In genomic region chr6:167833396-167833763, GRCh38 we compare ENCODE assay signal across 10 cellular contexts. TPM values are rescaled to one million over a fixed set of nuclear protein-coding genes. Genes with fewer than 3 reads are reported as not detected.
A peak's percentile ranks its signal among the peaks of the same experiment; 100 is the strongest.
DNase-seq lines count a peak whose midpoint lies in the region; ATAC-seq, FAIRE-seq and TF ChIP-seq lines count a peak whose summit lies in the region.
"Had no signal": no experiment of that assay in that cellular context is flagged by ENCODE, and none has a peak within 500 bp of the region (broad histone marks: within the 10 kb centered on the region; RNA-seq: fewer than 3 reads in every experiment).

No MANE protein-coding gene starts in this region.

- no peaks in the 10 kb centered on the region for H3K36me3 Mint-ChIP-seq in CD4-positive, alpha-beta memory T cell
- peaks cover 2% of the 10 kb centered on the region for H3K36me3 Mint-ChIP-seq in osteocyte (ENCODE audit: unreplicated experiment)

- peak overlapping the region; percentile 13 to 63 for H3K9ac ChIP-seq in kidney (ENCODE audit: low read length in 2 of 2)

- no peaks in the 10 kb centered on the region for H3K27me3 ChIP-seq in CD4-positive, alpha-beta memory T cell (ENCODE audit: insufficient read depth, low read length)
- no peaks in the 10 kb centered on the region for H3K27me3 ChIP-seq in PC-9 (ENCODE audit: insufficient read depth, low read depth)

- no peak for FAIRE-seq in kidney (lab: Jason Lieb, UNC)

- no TSS peak for BruUV-seq in PC-9 (replicated peaks; lab: Mats Ljungman, UMichigan)

- peak overlapping the region in 6 of 8 donors; percentile 1 to 67 (median 21) for H3K4me3 Mint-ChIP-seq in CD4-positive, alpha-beta memory T cell
- no peak overlapping the region for H3K4me3 Mint-ChIP-seq in osteocyte (ENCODE audit: unreplicated experiment)

- peaks cover 100% of the 10 kb centered on the region for H3K79me2 ChIP-seq in PC-9 (ENCODE audit: low read depth)

- H3K27ac Mint-ChIP-seq in CD4-positive, alpha-beta memory T cell = peak overlapping the region in 2 of 7 donors; percentile 1 to 4
- H3K27ac Mint-ChIP-seq in osteocyte (ENCODE audit: unreplicated experiment) = no peak overlapping the region

- no peak for DNase-seq in CD4-positive, alpha-beta memory T cell
- DNase-seq in PC-9 (no peak), kidney (no peak), GOT3 (lab: John Stamatoyannopoulos, UW) (no peak), osteocyte (ENCODE audit: extremely low spot score, unreplicated experiment) (no peak)
- DNase-seq in activated CD4-positive, CD25-positive, alpha-beta regulatory T cell treated with anti-CD3 and anti-CD28 coated beads, Interleukin-2, amount 50 U/mL, for 72 hours = no peak
- DNase-seq: KG1, retina had no signal

- POLR2A ChIA-PET in CD4-positive, alpha-beta memory T cell (lab: Charles Lee; ENCODE audit: partially characterized antibody) = no interaction called here
- POLR2A ChIA-PET in PC-9 (lab: Charles Lee; ENCODE audit: unreplicated experiment) = no interaction called here

- H3K27me3 Mint-ChIP-seq in CD4-positive, alpha-beta memory T cell = peaks cover 3 to 15% of the 10 kb centered on the region in 2 donors
- H3K27me3 Mint-ChIP-seq in osteocyte (ENCODE audit: unreplicated experiment) = no peaks in the 10 kb centered on the region

- peaks cover 12% of the 10 kb centered on the region for H3K4me1 ChIP-seq in CD4-positive, alpha-beta memory T cell (ENCODE audit: insufficient read depth, low read length)
- peaks cover 51% of the 10 kb centered on the region for H3K4me1 ChIP-seq in PC-9 (replicated peaks; ENCODE audit: insufficient read depth)
- H3K4me1 ChIP-seq in kidney (ENCODE audit: control insufficient read depth in 1 of 2, insufficient read depth in 1 of 2, low read depth in 1 of 2, low read length in 2 of 2) = peaks cover 10 to 21% of the 10 kb centered on the region in 2 donors

- H3K4me1 Mint-ChIP-seq in CD4-positive, alpha-beta memory T cell = peaks cover 8 to 15% (median 12%) of the 10 kb centered on the region in 4 donors
- H3K4me1 Mint-ChIP-seq in osteocyte (ENCODE audit: unreplicated experiment) = peaks cover 44% of the 10 kb centered on the region

- H3K36me3 ChIP-seq in CD4-positive, alpha-beta memory T cell (ENCODE audit: insufficient read depth, low read length) = no peaks in the 10 kb centered on the region
- H3K36me3 ChIP-seq in PC-9 (ENCODE audit: low read depth) = 0 out of 2 replicates have a peak, but pooled peaks cover 2% of the 10 kb centered on the region
- H3K36me3 ChIP-seq in kidney (ENCODE audit: control insufficient read depth in 1 of 2, insufficient read depth in 2 of 2, low read length in 2 of 2) = no peaks in the 10 kb centered on the region

- H4K20me1 ChIP-seq in PC-9 (ENCODE audit: insufficient read depth) = peaks cover 58% of the 10 kb centered on the region

- intact Hi-C loops in CD4-positive, alpha-beta memory T cell (cut with micrococcal nuclease) = no loop called here
- intact Hi-C loops in PC-9 (cut with micrococcal nuclease; ENCODE audit: unreplicated experiment) (no loop called here), kidney (cut with DNase I) (no loop called here)

- H3K9me3 ChIP-seq in CD4-positive, alpha-beta memory T cell (ENCODE audit: control insufficient read depth in 1 of 2, low read length in 2 of 2) = no peaks in the 10 kb centered on the region
- no peaks in the 10 kb centered on the region for H3K9me3 ChIP-seq in PC-9 (ENCODE audit: insufficient read depth, low read depth)
- H3K9me3 ChIP-seq in kidney (ENCODE audit: control insufficient read depth in 1 of 2, low read length in 2 of 2) = no peaks in the 10 kb centered on the region

- no peak overlapping the region for H3K27ac ChIP-seq in CD4-positive, alpha-beta memory T cell (ENCODE audit: low read depth, low read length)
- peak overlapping the region; percentile 81 for H3K27ac ChIP-seq in PC-9
- peak overlapping the region; percentile 71 to 81 for H3K27ac ChIP-seq in kidney (ENCODE audit: low read depth in 2 of 2, low read length in 2 of 2)

- peak overlapping the region; percentile 50 for H3K4me2 ChIP-seq in PC-9

- no peaks in the 10 kb centered on the region for H3K9me3 Mint-ChIP-seq in CD4-positive, alpha-beta memory T cell
- no peaks in the 10 kb centered on the region for H3K9me3 Mint-ChIP-seq in osteocyte (ENCODE audit: unreplicated experiment)

- ATAC-seq in GM21576 (IDR thresholded peaks at IDR 0.05; ENCODE audit: unreplicated experiment) (peak; percentile 29), GM19455 (IDR thresholded peaks at IDR 0.05; ENCODE audit: unreplicated experiment) (no peak)

- CTCF ChIA-PET in CD4-positive, alpha-beta memory T cell (lab: Charles Lee; ENCODE audit: partially characterized antibody) = no interaction called here
- CTCF ChIA-PET in PC-9 (lab: Charles Lee) = no interaction called here

- H2AFZ ChIP-seq in PC-9 = no peak overlapping the region

- H3F3A ChIP-seq in PC-9 (ENCODE audit: insufficient read depth, low read depth) = peaks cover 17% of the 10 kb centered on the region; the same call in 1 of the 2 replicates

- H3K9me2 ChIP-seq in PC-9 (ENCODE audit: insufficient read depth) = no peaks in the 10 kb centered on the region

- H3K4me3 ChIP-seq in CD4-positive, alpha-beta memory T cell (ENCODE audit: low read length in 2 of 2) = no peak overlapping the region
- no peak overlapping the region; the same call in 1 of the 2 replicates for H3K4me3 ChIP-seq in PC-9
- H3K4me3 ChIP-seq in kidney (ENCODE audit: low read length in 2 of 2) = peak overlapping the region; percentile 25 to 43

- TF ChIP-seq CTCF in PC-9 (conservative IDR thresholded peaks at IDR 0.05) = no peak
- no peak for TF ChIP-seq CTCF in kidney (IDR thresholded peaks at IDR 0.05; ENCODE audit: borderline replicate concordance, extremely low read depth, insufficient read depth)
- no peak for TF ChIP-seq CTCF in osteocyte (IDR thresholded peaks at IDR 0.05)

RNA-seq across cellular contexts. Expression of gene AFDN, which starts 6.7 kb away (rescaled TPM):
- total RNA-seq in CD4-positive, alpha-beta memory T cell = 10 to 100 TPM; 20.7 to 24.3 TPM
- 1 to 10 TPM; 1.4 to 9.9 TPM for polyA plus RNA-seq in CD4-positive, alpha-beta memory T cell
- total RNA-seq in PC-9 (2021) = 101 and 108 TPM in 2 replicates
- 175 TPM for total RNA-seq in kidney
- polyA plus RNA-seq in kidney (ENCODE audit: insufficient read depth, low read depth, low replicate concordance) = 21.5 TPM
- 67.3 and 72.2 TPM in 2 replicates for total RNA-seq in osteocyte

Comparison
In these comparisons a context has a peak if more than half of its experiments do, and no peak if none do; other contexts are left out.
1. H3K4me3 ChIP-seq: peak in kidney (2 of 2); none in CD4-positive, alpha-beta memory T cell (0 of 2) and PC-9 (single experiment).